In genomic region chr10:81367132-81367531, GRCh38 we compare ENCODE assay signal across 32 cellular contexts.
"Had no signal": no experiment of that assay in that cellular context is flagged by ENCODE, and none has a peak within 500 bp of the region (broad histone marks: within the 10 kb centered on the region; RNA-seq: fewer than 3 reads in every experiment).

No MANE protein-coding gene starts in this region.

- DNase-seq: activated B cell treated with CpG ODN at 0.5 μM for 24 hours; activated CD4-positive, alpha-beta T cell treated with anti-CD3 and anti-CD28 coated beads for 48 hours; activated CD4-positive, alpha-beta T cell treated with anti-CD3 and anti-CD28 coated beads, Interleukin-2, amount 50 U/mL, for 1 hour; activated CD4-positive, alpha-beta T cell treated with anti-CD3 and anti-CD28 coated beads, Interleukin-2, amount 50 U/mL, for 48 hours; activated CD8-positive, alpha-beta memory T cell treated with anti-CD3 and anti-CD28 coated beads for 24 hours; activated CD8-positive, alpha-beta T cell treated with anti-CD3 and anti-CD28 coated beads for 36 hours; activated effector memory CD4-positive, alpha-beta T cell treated with Interleukin-2 at 50 U/mL for 16 hours; activated gamma-delta T cell treated with Interleukin-2 at 50 U/mL for 16 hours; activated naive CD4-positive, alpha-beta T cell treated with anti-CD3 and anti-CD28 coated beads, Interleukin-2, amount 50 U/mL, for 16 hours; activated naive CD4-positive, alpha-beta T cell treated with Interleukin-2 at 50 U/mL for 16 hours; activated naive CD8-positive, alpha-beta T cell treated with anti-CD3 and anti-CD28 coated beads, Interleukin-2, amount 50 U/mL, for 24 hours; activated T-cell treated with anti-CD3 and anti-CD28 coated beads, Interleukin-2, amount 50 U/mL, for 4 hours; adrenal gland; amygdala; aorta; body of pancreas; caudate nucleus; cortex of kidney; dermis blood vessel endothelial cell; effector CD4-positive, alpha-beta T cell; effector memory CD8-positive, alpha-beta T cell; esophagus squamous epithelium; foreskin melanocyte; T-helper 1 cell; T-helper 17 cell; T1000; WERI-Rb-1 had no signal

- H3K27ac Mint-ChIP-seq: activated B cell treated with CpG ODN at 0.5 μM for 24 hours; activated CD8-positive, alpha-beta T cell treated with anti-CD3 and anti-CD28 coated beads for 36 hours; activated naive CD8-positive, alpha-beta T cell; activated naive CD8-positive, alpha-beta T cell treated with anti-CD3 and anti-CD28 coated beads, Interleukin-2, amount 50 U/mL, for 24 hours; activated T-helper 17 cell treated with anti-CD3 and anti-CD28 coated beads, Interleukin-2, amount 50 U/mL, for 72 hours; effector memory CD8-positive, alpha-beta T cell; T-helper 17 cell; T-helper 2 cell treated with Interferon-gamma antibody and Interleukin-4, amounts not matched to agents 5 μg/mL and 100 μg/mL, for 36 hours had no signal

- H3K4me3 ChIP-seq: adrenal gland, body of pancreas, esophagus squamous epithelium, gastroesophageal sphincter had no signal

- H3K27me3 Mint-ChIP-seq: activated B cell treated with CpG ODN at 0.5 μM for 24 hours; activated CD8-positive, alpha-beta T cell treated with anti-CD3 and anti-CD28 coated beads for 36 hours; activated naive CD8-positive, alpha-beta T cell; activated naive CD8-positive, alpha-beta T cell treated with anti-CD3 and anti-CD28 coated beads, Interleukin-2, amount 50 U/mL, for 24 hours; activated T-helper 17 cell treated with anti-CD3 and anti-CD28 coated beads, Interleukin-2, amount 50 U/mL, for 72 hours; effector memory CD8-positive, alpha-beta T cell; T-helper 17 cell had no signal

- H3K9me3 ChIP-seq: adrenal gland, body of pancreas, esophagus squamous epithelium, gastroesophageal sphincter had no signal

- H3K4me1 Mint-ChIP-seq: activated B cell treated with CpG ODN at 0.5 μM for 24 hours; activated naive CD8-positive, alpha-beta T cell treated with anti-CD3 and anti-CD28 coated beads, Interleukin-2, amount 50 U/mL, for 24 hours; activated T-helper 17 cell treated with anti-CD3 and anti-CD28 coated beads, Interleukin-2, amount 50 U/mL, for 72 hours; T-helper 17 cell had no signal

- H3K36me3 Mint-ChIP-seq: activated naive CD8-positive, alpha-beta T cell had no signal

- H3K4me1 ChIP-seq: adrenal gland, body of pancreas, esophagus squamous epithelium, gastroesophageal sphincter had no signal

- H3K4me3 Mint-ChIP-seq: activated B cell treated with CpG ODN at 0.5 μM for 24 hours; activated CD8-positive, alpha-beta T cell treated with anti-CD3 and anti-CD28 coated beads for 36 hours; activated naive CD8-positive, alpha-beta T cell; activated naive CD8-positive, alpha-beta T cell treated with anti-CD3 and anti-CD28 coated beads, Interleukin-2, amount 50 U/mL, for 24 hours; activated T-cell treated with anti-CD3 and anti-CD28 coated beads, Interleukin-2, amount 50 U/mL, for 4 hours; activated T-helper 17 cell treated with anti-CD3 and anti-CD28 coated beads, Interleukin-2, amount 50 U/mL, for 72 hours; effector memory CD8-positive, alpha-beta T cell; T-helper 17 cell; T-helper 2 cell treated with Interferon-gamma antibody and Interleukin-4, amounts not matched to agents 5 μg/mL and 100 μg/mL, for 36 hours had no signal

- H3K27me3 ChIP-seq: adrenal gland, body of pancreas, esophagus squamous epithelium, gastroesophageal sphincter had no signal

- H3K27ac ChIP-seq: adrenal gland, body of pancreas, epithelial cell of prostate, esophagus squamous epithelium, gastroesophageal sphincter, WERI-Rb-1 had no signal

- H3K36me3 ChIP-seq: adrenal gland, esophagus squamous epithelium, gastroesophageal sphincter, WERI-Rb-1 had no signal
